Comparison of ENCODE assay signal across 8 cellular contexts in the genomic region with DNA sequence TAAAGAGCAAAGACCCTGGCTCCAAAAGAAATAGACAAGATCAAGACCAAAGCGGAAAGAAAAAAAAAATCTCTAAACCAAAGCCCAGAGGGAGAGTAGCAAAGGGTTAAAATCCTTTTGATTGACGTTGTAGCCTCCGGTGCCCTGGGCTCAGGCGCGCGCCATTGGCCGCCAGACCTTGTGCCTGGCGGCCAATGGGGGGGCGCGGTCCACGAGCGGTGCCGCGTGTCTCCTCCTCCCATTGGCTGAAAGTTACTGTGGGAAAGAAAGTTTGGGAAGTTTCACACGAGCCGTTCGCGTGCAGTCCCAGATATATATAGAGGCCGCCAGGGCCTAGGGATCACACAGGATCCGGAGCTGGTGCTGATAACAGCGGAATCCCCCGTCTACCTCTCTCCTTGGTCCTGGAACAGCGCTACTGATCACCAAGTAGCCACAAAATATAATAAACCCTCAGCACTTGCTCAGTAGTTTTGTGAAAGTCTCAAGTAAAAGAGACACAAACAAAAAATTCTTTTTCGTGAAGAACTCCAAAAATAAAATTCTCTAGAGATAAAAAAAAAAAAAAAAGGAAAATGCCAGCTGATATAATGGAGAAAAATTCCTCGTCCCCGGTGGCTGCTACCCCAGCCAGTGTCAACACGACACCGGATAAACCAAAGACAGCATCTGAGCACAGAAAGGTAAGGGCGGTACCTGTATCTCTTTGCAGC.
DNase-seq lines count a peak whose midpoint lies in the region; ATAC-seq and TF ChIP-seq lines count a peak whose summit lies in the region.

A gene with protein sequence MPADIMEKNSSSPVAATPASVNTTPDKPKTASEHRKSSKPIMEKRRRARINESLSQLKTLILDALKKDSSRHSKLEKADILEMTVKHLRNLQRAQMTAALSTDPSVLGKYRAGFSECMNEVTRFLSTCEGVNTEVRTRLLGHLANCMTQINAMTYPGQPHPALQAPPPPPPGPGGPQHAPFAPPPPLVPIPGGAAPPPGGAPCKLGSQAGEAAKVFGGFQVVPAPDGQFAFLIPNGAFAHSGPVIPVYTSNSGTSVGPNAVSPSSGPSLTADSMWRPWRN (plus strand): TSS at position 343 of the 713 bp plus-strand sequence. CDS start 233 bp downstream, at position 576.

- H3K9me3 ChIP-seq in iPS-18c (ENCODE audit: control insufficient read depth, insufficient read depth, low read length): no peaks in the 10 kb centered on the region

- peak within 1 kb of the TSS; percentile 69 for H3K27ac ChIP-seq in caudate nucleus (ENCODE audit: low read depth, low read length)

- peak within 1 kb of the TSS; percentile 77 for H3K4me3 ChIP-seq in iPS-18c (ENCODE audit: insufficient read depth, low read depth, low read length)
- peak within 1 kb of the TSS; percentile 100 for H3K4me3 ChIP-seq in retinal pigment epithelial cell (ENCODE audit: low read length)

- ATAC-seq in HG03565 (IDR thresholded peaks at IDR 0.05; ENCODE audit: unreplicated experiment): no peak

- TF ChIP-seq CTCF in retinal pigment epithelial cell (conservative IDR thresholded peaks at IDR 0.05; ENCODE audit: low read depth, low read length): no peak

- peak; percentile 96 for DNase-seq in DMS53 (lab: John Stamatoyannopoulos, UW)
- DNase-seq in GOT3 (lab: John Stamatoyannopoulos, UW): peak; percentile 86
- DNase-seq in NCI-H128 (lab: John Stamatoyannopoulos, UW; ENCODE audit: unreplicated experiment): peak; percentile 46
- DNase-seq in SW480 (ENCODE audit: low spot score): peak; percentile 98
- DNase-seq in caudate nucleus (lab: John Stamatoyannopoulos, UW): peak in 51 of 61 donors; percentile 7 to 88 (median 57)
- peak; percentile 96 for DNase-seq in retinal pigment epithelial cell (ENCODE audit: low read depth)

Comparison
In these comparisons a context has a peak if more than half of its experiments do, and no peak if none do; other contexts are left out.
1. DNase-seq: peak in every context shown above with its lines; median percentile 98 in SW480; 96 in DMS53; 96 in retinal pigment epithelial cell; 86 in GOT3; 57 in caudate nucleus; 46 in NCI-H128.